Comparison of ENCODE assay signal across 8 cellular contexts in the genomic region with DNA sequence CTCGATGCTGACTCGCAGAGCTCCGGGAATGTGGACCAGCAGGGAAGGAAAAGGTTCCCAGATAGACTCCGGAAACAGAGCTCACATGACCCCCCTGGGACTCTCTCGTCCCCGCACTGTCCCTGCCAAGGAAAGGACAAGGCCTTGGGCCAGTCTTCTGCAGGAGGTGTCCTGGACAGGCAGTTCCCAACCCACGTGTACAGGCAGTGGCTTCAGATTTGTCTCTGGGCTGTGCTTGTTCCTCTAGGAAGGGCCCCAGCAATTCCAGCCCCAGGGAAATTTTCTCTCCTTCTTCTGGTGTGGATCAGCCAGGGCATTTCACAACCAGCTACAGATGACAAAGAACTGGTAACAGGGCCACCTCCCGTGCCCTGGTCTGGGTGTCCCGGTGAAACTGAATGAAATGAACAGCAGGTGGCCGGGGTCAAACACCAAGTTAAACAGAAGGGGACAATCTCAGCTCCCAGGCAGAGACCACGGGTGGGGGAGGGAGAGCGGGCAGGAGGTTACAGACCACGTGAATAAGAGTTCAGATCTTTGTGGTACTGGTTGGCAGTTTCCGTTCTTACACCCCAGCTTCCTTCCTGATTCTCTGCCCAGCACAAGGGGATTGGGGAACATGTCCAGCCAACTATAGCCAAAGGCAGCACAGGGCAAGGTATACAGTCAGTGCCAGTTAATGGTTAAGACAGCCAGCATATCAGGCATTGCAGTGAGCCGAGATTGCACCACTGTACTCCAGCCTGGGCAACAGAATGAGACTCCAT. TPM values are rescaled to one million over a fixed set of nuclear protein-coding genes. Genes with fewer than 3 reads are reported as not detected.
DNase-seq lines count a peak whose midpoint lies in the region; ATAC-seq, FAIRE-seq and TF ChIP-seq lines count a peak whose summit lies in the region.

No MANE protein-coding gene starts in this region.

- no peaks in the 10 kb centered on the region for H3K9me3 ChIP-seq in heart left ventricle
- H3K9me3 ChIP-seq in kidney (ENCODE audit: control insufficient read depth in 1 of 2, low read length in 2 of 2) = no peaks in the 10 kb centered on the region

- no peak for FAIRE-seq in urothelium cell line (lab: Jason Lieb, UNC)
- no peak for FAIRE-seq in kidney (lab: Jason Lieb, UNC)

- H3K9me3 Mint-ChIP-seq in activated B cell treated with CpG ODN at 0.5 μM for 24 hours = no peaks in the 10 kb centered on the region
- no peaks in the 10 kb centered on the region for H3K9me3 Mint-ChIP-seq in stimulated activated effector memory CD8-positive, alpha-beta T cell treated with anti-CD3 and anti-CD28 coated beads, Interleukin-12 subunit alpha, Interleukin-12 subunit beta, amount 100 ng/mL, for 72 hours

- peak overlapping the region in 7 of 12 donors; percentile 24 to 90 (median 39) for H3K27ac ChIP-seq in heart left ventricle
- no peak overlapping the region for H3K27ac ChIP-seq in kidney (ENCODE audit: low read depth in 2 of 2, low read length in 2 of 2)

- CTCF ChIA-PET in activated B cell treated with CpG ODN at 0.5 μM for 24 hours (lab: Charles Lee) = interaction anchor here (0.8 to 1.6 kb wide), 4 partner anchors 46 to 52 kb away, joined by 3 to 5 read pairs (median 3); a partner anchor contains a TSS

- H3K9ac ChIP-seq in kidney (ENCODE audit: low read length in 2 of 2) = no peak overlapping the region

- H3K4me3 ChIP-seq in heart left ventricle (no peak overlapping the region), kidney (ENCODE audit: low read length in 2 of 2) (no peak overlapping the region)

- WGBS in heart left ventricle, 4 donors = 45 to 59% (median 53%) methylated on average over 9 to 15 of the region's 15 CpGs

- no peaks in the 10 kb centered on the region for H3K27me3 Mint-ChIP-seq in activated B cell treated with CpG ODN at 0.5 μM for 24 hours

- peaks cover 88% of the 10 kb centered on the region for H3K4me1 Mint-ChIP-seq in activated B cell treated with CpG ODN at 0.5 μM for 24 hours
- H3K4me1 Mint-ChIP-seq in stimulated activated effector memory CD8-positive, alpha-beta T cell treated with anti-CD3 and anti-CD28 coated beads, Interleukin-12 subunit alpha, Interleukin-12 subunit beta, amount 100 ng/mL, for 72 hours = peaks cover 99% of the 10 kb centered on the region

- no peak for TF ChIP-seq POLR2A in heart left ventricle (IDR thresholded peaks at IDR 0.05)

- TF ChIP-seq CTCF in activated B cell treated with CpG ODN at 0.5 μM for 24 hours (IDR thresholded peaks at IDR 0.05) (no peak), heart left ventricle (IDR thresholded peaks at IDR 0.05) (no peak), kidney (IDR thresholded peaks at IDR 0.05; ENCODE audit: borderline replicate concordance, extremely low read depth, insufficient read depth) (no peak)

- intact Hi-C loops in activated B cell treated with CpG ODN at 0.5 μM for 24 hours (cut with micrococcal nuclease) (loop anchor here (2.0 to 5.0 kb wide), 2 partner anchors 52 to 433 kb away; a partner anchor contains a TSS), heart left ventricle (cut with DNase I) (loop anchor here in 1 of 10 donors (5.0 kb wide), 1 partner anchor 137 kb away; no protein-coding TSS in a partner anchor), kidney (cut with DNase I) (no loop called here)

- no peaks in the 10 kb centered on the region for H3K27me3 ChIP-seq in heart left ventricle

- no peaks in the 10 kb centered on the region for H3K36me3 ChIP-seq in heart left ventricle
- no peaks in the 10 kb centered on the region for H3K36me3 ChIP-seq in kidney (ENCODE audit: control insufficient read depth in 1 of 2, insufficient read depth in 2 of 2, low read length in 2 of 2)

- H3K4me1 ChIP-seq in heart left ventricle = peaks cover 0 to 88% (median 0%) of the 10 kb centered on the region in 12 donors
- peaks cover 0 to 2% of the 10 kb centered on the region in 2 donors for H3K4me1 ChIP-seq in kidney (ENCODE audit: control insufficient read depth in 1 of 2, insufficient read depth in 1 of 2, low read depth in 1 of 2, low read length in 2 of 2)

- ATAC-seq in HG03460 (IDR thresholded peaks at IDR 0.05; ENCODE audit: unreplicated experiment) (peak; percentile 18), activated B cell treated with CpG ODN at 0.5 μM for 24 hours (ENCODE audit: low read depth) (peak; percentile 38), heart left ventricle (peak; percentile 52 to 71 (median 59)), HG03378 (IDR thresholded peaks at IDR 0.05; ENCODE audit: unreplicated experiment) (no peak)
- no peak for ATAC-seq in stimulated activated effector memory CD8-positive, alpha-beta T cell treated with anti-CD3 and anti-CD28 coated beads, Interleukin-12 subunit alpha, Interleukin-12 subunit beta, amount 100 ng/mL, for 72 hours

- POLR2A ChIA-PET in activated B cell treated with CpG ODN at 0.5 μM for 24 hours (lab: Charles Lee) = interaction anchor here (0.7 to 2.4 kb wide), 6 partner anchors 8 to 833 kb away, joined by 4 to 27 read pairs (median 5); a partner anchor contains a TSS

- H3K4me3 Mint-ChIP-seq in activated B cell treated with CpG ODN at 0.5 μM for 24 hours = peak overlapping the region; percentile 46
- H3K4me3 Mint-ChIP-seq in stimulated activated effector memory CD8-positive, alpha-beta T cell treated with anti-CD3 and anti-CD28 coated beads, Interleukin-12 subunit alpha, Interleukin-12 subunit beta, amount 100 ng/mL, for 72 hours = peak overlapping the region; percentile 76

- H3K27ac Mint-ChIP-seq in activated B cell treated with CpG ODN at 0.5 μM for 24 hours = peak overlapping the region; percentile 87
- peak overlapping the region; percentile 96 for H3K27ac Mint-ChIP-seq in stimulated activated effector memory CD8-positive, alpha-beta T cell treated with anti-CD3 and anti-CD28 coated beads, Interleukin-12 subunit alpha, Interleukin-12 subunit beta, amount 100 ng/mL, for 72 hours

- DNase-seq in activated B cell treated with CpG ODN at 0.5 μM for 24 hours = no peak
- peak; percentile 46 to 76 (median 57) for DNase-seq in heart left ventricle
- DNase-seq in stimulated activated effector memory CD8-positive, alpha-beta T cell treated with anti-CD3 and anti-CD28 coated beads, Interleukin-12 subunit alpha, Interleukin-12 subunit beta, amount 100 ng/mL, for 72 hours (ENCODE audit: low spot score in 2 of 2) = peak in 1 of 2 donors; percentile 83
- no peak for DNase-seq in urothelium cell line (ENCODE audit: low spot score)
- no peak for DNase-seq in SW480 (ENCODE audit: low spot score)
- DNase-seq in kidney = no peak

- no peaks in the 10 kb centered on the region for H3K36me3 Mint-ChIP-seq in activated B cell treated with CpG ODN at 0.5 μM for 24 hours (ENCODE audit: low read depth)
- H3K36me3 Mint-ChIP-seq in stimulated activated effector memory CD8-positive, alpha-beta T cell treated with anti-CD3 and anti-CD28 coated beads, Interleukin-12 subunit alpha, Interleukin-12 subunit beta, amount 100 ng/mL, for 72 hours = peaks cover 20% of the 10 kb centered on the region

RNA-seq across cellular contexts. Expression of a gene that starts 52.2 kb away (rescaled TPM):
- 60.1 and 68.6 TPM in 2 replicates for total RNA-seq in activated B cell treated with CpG ODN at 0.5 μM for 24 hours
- total RNA-seq in heart left ventricle = 10 to 100 TPM; 64.3 to 99.2 (median 84.8) TPM
- polyA plus RNA-seq in heart left ventricle = 10 to 100 TPM; 28.6 to 48.7 TPM
- total RNA-seq in kidney = 77.6 TPM
- 39.1 TPM for polyA plus RNA-seq in kidney (ENCODE audit: insufficient read depth, low read depth, low replicate concordance)

Comparison
In these comparisons a context has a peak if more than half of its experiments do, and no peak if none do; other contexts are left out.
1. ATAC-seq: peak in HG03460 (single experiment), activated B cell treated with CpG ODN at 0.5 μM for 24 hours (single experiment) and heart left ventricle (4 of 4); none in stimulated activated effector memory CD8-positive, alpha-beta T cell treated with anti-CD3 and anti-CD28 coated beads, Interleukin-12 subunit alpha, Interleukin-12 subunit beta, amount 100 ng/mL, for 72 hours (single experiment) and HG03378 (single experiment).
2. DNase-seq: peak in heart left ventricle (5 of 5); none in activated B cell treated with CpG ODN at 0.5 μM for 24 hours (single experiment), urothelium cell line (single experiment), SW480 (single experiment) and kidney (single experiment).
3. H3K27ac ChIP-seq: peak in heart left ventricle (7 of 12); none in kidney (0 of 2).